In the genomic region with DNA sequence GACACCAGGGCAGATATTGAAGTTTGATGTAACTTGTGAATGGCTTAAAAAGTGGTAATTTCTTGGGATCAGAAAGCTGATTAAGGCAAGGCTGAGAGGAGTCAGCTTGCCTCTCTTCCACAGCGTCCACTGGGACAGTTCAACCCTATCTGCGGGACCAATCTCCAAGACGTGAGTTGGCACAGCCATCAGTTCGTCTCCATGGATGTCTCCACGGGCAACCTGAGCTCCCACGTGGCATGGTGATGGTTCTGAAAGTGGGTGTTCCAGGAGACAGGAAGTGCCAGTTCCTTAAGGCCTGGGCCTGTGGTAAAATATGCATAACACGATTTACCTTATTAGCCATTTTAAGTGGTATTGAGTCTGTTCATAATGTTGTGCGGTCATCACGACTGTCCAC, we compare ENCODE assay signal across 15 cellular contexts.
DNase-seq lines count a peak whose midpoint lies in the region; ATAC-seq, FAIRE-seq and TF ChIP-seq lines count a peak whose summit lies in the region.
"Had no signal": no experiment of that assay in that cellular context is flagged by ENCODE, and none has a peak within 500 bp of the region (broad histone marks: within the 10 kb centered on the region; RNA-seq: fewer than 3 reads in every experiment).

No MANE protein-coding gene starts in this region.

- H3K27me3 Mint-ChIP-seq in glutamatergic neuron (ENCODE audit: unreplicated experiment), result peaks cover 16% of the 10 kb centered on the region

- H3K36me3 Mint-ChIP-seq in glutamatergic neuron (ENCODE audit: unreplicated experiment), result peaks cover 21% of the 10 kb centered on the region

- no peak for TF ChIP-seq EP300 in sigmoid colon (IDR thresholded peaks at IDR 0.05)

- TF ChIP-seq CTCF in heart left ventricle (IDR thresholded peaks at IDR 0.05), result no peak
- TF ChIP-seq CTCF in glutamatergic neuron (IDR thresholded peaks at IDR 0.05; ENCODE audit: partially characterized antibody, unreplicated experiment), result no peak
- no peak for TF ChIP-seq CTCF in sigmoid colon (IDR thresholded peaks at IDR 0.05)

- no peak overlapping the region for H3K27ac ChIP-seq in heart left ventricle
- H3K27ac ChIP-seq in sigmoid colon, result no peak overlapping the region
- H3K27ac ChIP-seq: BLaER1 treated with 17β-estradiol and CSF1 and Interleukin-3, amounts not matched to agents 10 nM and 100 nM had no signal

- DNase-seq in Right ventricle myocardium superior, result peak; percentile 14
- DNase-seq in heart left ventricle, result no peak
- no peak for DNase-seq in HTR-8/SVneo (ENCODE audit: insufficient read length, low spot score)
- DNase-seq in glutamatergic neuron, result peak; percentile 1
- peak; percentile 35 for DNase-seq in sigmoid colon
- DNase-seq in NAMALWA (ENCODE audit: low spot score), result no peak
- DNase-seq in MV-4-11 (lab: John Stamatoyannopoulos, UW), result no peak
- DNase-seq: ACHN; Calu3; CD4-positive, alpha-beta T cell; DMS 273 treated with DMSO at 0.1 percent for 48 hours; H7 had no signal

- FAIRE-seq in HTR-8/SVneo (lab: Jason Lieb, UNC), result peak; percentile 33

- H3K27ac Mint-ChIP-seq in glutamatergic neuron (ENCODE audit: unreplicated experiment), result no peak overlapping the region
- H3K27ac Mint-ChIP-seq: CD4-positive, alpha-beta T cell; GM23338 had no signal

- TF ChIP-seq POLR2A in heart left ventricle (IDR thresholded peaks at IDR 0.05) (no peak), sigmoid colon (IDR thresholded peaks at IDR 0.05) (no peak)

- no peak overlapping the region for H3K4me3 Mint-ChIP-seq in glutamatergic neuron (ENCODE audit: unreplicated experiment)
- H3K4me3 Mint-ChIP-seq: CD4-positive, alpha-beta T cell; GM23338 had no signal

- H3K9me3 Mint-ChIP-seq in glutamatergic neuron (ENCODE audit: unreplicated experiment), result peaks cover 11% of the 10 kb centered on the region

- intact Hi-C loops in Right ventricle myocardium superior (cut with DNase I) (no loop called here), heart left ventricle (cut with DNase I) (no loop called here), sigmoid colon (cut with DNase I) (no loop called here)

- H3K4me1 Mint-ChIP-seq in glutamatergic neuron (ENCODE audit: low read depth, unreplicated experiment), result peaks cover 2% of the 10 kb centered on the region

- WGBS in heart left ventricle, 4 donors, result 69 to 78% (median 74%) methylated on average over 9 of the region's 9 CpGs
- WGBS in sigmoid colon, 2 donors, result 68 to 78% methylated on average over 9 of the region's 9 CpGs

- ATAC-seq in Right ventricle myocardium superior (ENCODE audit: poor library complexity) (no peak), heart left ventricle (no peak), GM18867 (IDR thresholded peaks at IDR 0.05; ENCODE audit: unreplicated experiment) (no peak)
- ATAC-seq: GM23338 had no signal

- no peak overlapping the region for H3K4me3 ChIP-seq in heart left ventricle
- H3K4me3 ChIP-seq in sigmoid colon, result no peak overlapping the region
- H3K4me3 ChIP-seq: BLaER1 treated with 17β-estradiol and CSF1 and Interleukin-3, amounts not matched to agents 10 nM and 100 nM; GM23338 had no signal

- H3K9me3 ChIP-seq in heart left ventricle (peaks cover 0 to 40% (median 21%) of the 10 kb centered on the region in 12 donors), sigmoid colon (peaks cover 0 to 16% (median 4%) of the 10 kb centered on the region in 4 donors)

- H3K4me1 ChIP-seq in heart left ventricle (peaks cover 0 to 10% (median 0%) of the 10 kb centered on the region in 12 donors), sigmoid colon (peaks cover 0 to 6% (median 0%) of the 10 kb centered on the region in 4 donors)

- peaks cover 21 to 48% (median 35%) of the 10 kb centered on the region in 9 donors for H3K27me3 ChIP-seq in heart left ventricle
- peaks cover 18 to 65% (median 40%) of the 10 kb centered on the region in 3 donors for H3K27me3 ChIP-seq in sigmoid colon

- H3K36me3 ChIP-seq in heart left ventricle, result no peaks in the 10 kb centered on the region
- no peaks in the 10 kb centered on the region for H3K36me3 ChIP-seq in sigmoid colon
- H3K36me3 ChIP-seq: BLaER1 treated with 17β-estradiol and CSF1 and Interleukin-3, amounts not matched to agents 10 nM and 100 nM had no signal

Comparison
In these comparisons a context has a peak if more than half of its experiments do, and no peak if none do; other contexts are left out.
1. DNase-seq: peak in Right ventricle myocardium superior (single experiment), glutamatergic neuron (single experiment) and sigmoid colon (single experiment); none in heart left ventricle (0 of 5), HTR-8/SVneo (single experiment), NAMALWA (single experiment) and MV-4-11 (single experiment).